19 cellular contexts compared by ENCODE assay signal in genomic region chrX:45715787-45716186, GRCh38.
DNase-seq lines count a peak whose midpoint lies in the region; ATAC-seq, FAIRE-seq and TF ChIP-seq lines count a peak whose summit lies in the region.
"Had no signal": no experiment of that assay in that cellular context is flagged by ENCODE, and none has a peak within 500 bp of the region (broad histone marks: within the 10 kb centered on the region; RNA-seq: fewer than 3 reads in every experiment).

No MANE protein-coding gene starts in this region.

- no peak for ATAC-seq in stimulated activated naive CD8-positive, alpha-beta T cell treated with anti-CD3 and anti-CD28 coated beads, Interleukin-15, Interleukin-2, amounts not matched to agents 100 U/mL and 50 U/mL, for 24 hours
- ATAC-seq in HepG2: no peak
- ATAC-seq in GM21786 (IDR thresholded peaks at IDR 0.05; ENCODE audit: unreplicated experiment): no peak
- ATAC-seq: effector memory CD8-positive, alpha-beta T cell; gastroesophageal sphincter had no signal

- POLR2A ChIA-PET in HepG2 (lab: Yijun Ruan, JAX): no interaction called here

- H3K4me2 ChIP-seq in fibroblast of lung (ENCODE audit: extremely low read depth, insufficient read depth, low read length): no peak overlapping the region
- H3K4me2 ChIP-seq in HepG2 (ENCODE audit: low read depth, low read length): no peak overlapping the region

- H3K9me3 Mint-ChIP-seq in stimulated activated naive CD8-positive, alpha-beta T cell treated with anti-CD3 and anti-CD28 coated beads, Interleukin-15, Interleukin-2, amounts not matched to agents 100 ng/mL and 50 ng/mL, for 24 hours: no peaks in the 10 kb centered on the region
- H3K9me3 Mint-ChIP-seq: effector memory CD8-positive, alpha-beta T cell; T-helper 1 cell treated with Interleukin-12 subunit alpha and Interleukin-12 subunit beta and Interleukin-4 antibody, amounts not matched to agents 30 μg/mL and 1 μg/mL, for 36 hours had no signal

- H2AFZ ChIP-seq in fibroblast of lung (ENCODE audit: low read length) (no peak overlapping the region), HepG2 (ENCODE audit: low read length) (no peak overlapping the region)

- no peaks in the 10 kb centered on the region for H4K20me1 ChIP-seq in fibroblast of lung (ENCODE audit: control insufficient read depth, extremely low read depth, insufficient read depth, low read length)
- H4K20me1 ChIP-seq in HepG2 (ENCODE audit: insufficient read depth, low read length): no peaks in the 10 kb centered on the region

- peaks cover 93% of the 10 kb centered on the region for H3K4me1 Mint-ChIP-seq in stimulated activated naive CD8-positive, alpha-beta T cell treated with anti-CD3 and anti-CD28 coated beads, Interleukin-15, Interleukin-2, amounts not matched to agents 100 ng/mL and 50 ng/mL, for 24 hours (ENCODE audit: low read depth)

- BruUV-seq in HepG2 (replicated peaks; lab: Mats Ljungman, UMichigan): no TSS peak

- peaks cover 19% of the 10 kb centered on the region for H3K4me1 ChIP-seq in fibroblast of lung (ENCODE audit: control insufficient read depth, extremely low read depth, insufficient read depth, low read length)
- no peaks in the 10 kb centered on the region for H3K4me1 ChIP-seq in HepG2 (ENCODE audit: insufficient read depth, low read length)
- H3K4me1 ChIP-seq in Peyer's patch: no peaks in the 10 kb centered on the region
- H3K4me1 ChIP-seq: BE2C, gastroesophageal sphincter had no signal

- H3K9me3 ChIP-seq in SK-N-MC (ENCODE audit: low read depth, low read length) (no peaks in the 10 kb centered on the region), fibroblast of lung (ENCODE audit: control insufficient read depth, insufficient read depth, low read depth, low read length) (no peaks in the 10 kb centered on the region), HepG2 (ENCODE audit: low read length) (no peaks in the 10 kb centered on the region), Peyer's patch (no peaks in the 10 kb centered on the region)
- H3K9me3 ChIP-seq: BE2C, gastroesophageal sphincter had no signal

- peak overlapping the region; percentile 87 for H3K27ac Mint-ChIP-seq in stimulated activated naive CD8-positive, alpha-beta T cell treated with anti-CD3 and anti-CD28 coated beads, Interleukin-15, Interleukin-2, amounts not matched to agents 100 ng/mL and 50 ng/mL, for 24 hours
- H3K27ac Mint-ChIP-seq: effector memory CD8-positive, alpha-beta T cell; T-helper 1 cell treated with Interleukin-12 subunit alpha and Interleukin-12 subunit beta and Interleukin-4 antibody, amounts not matched to agents 30 μg/mL and 1 μg/mL, for 36 hours had no signal

- TF ChIP-seq POLR2A in HepG2 (IDR thresholded peaks at IDR 0.05; ENCODE audit: insufficient read depth in 1 of 2, low read depth in 2 of 2, low read length in 2 of 2): no peak
- no peak for TF ChIP-seq POLR2A in Peyer's patch (IDR thresholded peaks at IDR 0.05)

- no peaks in the 10 kb centered on the region for H3K27me3 Mint-ChIP-seq in stimulated activated naive CD8-positive, alpha-beta T cell treated with anti-CD3 and anti-CD28 coated beads, Interleukin-15, Interleukin-2, amounts not matched to agents 100 ng/mL and 50 ng/mL, for 24 hours
- H3K27me3 Mint-ChIP-seq: effector memory CD8-positive, alpha-beta T cell had no signal

- H3K27ac ChIP-seq in SK-N-MC: peak overlapping the region; percentile 62; the same call in 1 of the 2 replicates
- H3K27ac ChIP-seq in fibroblast of lung (ENCODE audit: insufficient read depth, low read length): peak overlapping the region; percentile 28
- H3K27ac ChIP-seq in HepG2 (ENCODE audit: extremely low read length, insufficient read depth, low read length): no peak overlapping the region
- H3K27ac ChIP-seq in Peyer's patch: no peak overlapping the region
- H3K27ac ChIP-seq: gastroesophageal sphincter, HL-60, RWPE1 had no signal

- TF ChIP-seq CTCF in fibroblast of lung (conservative IDR thresholded peaks at IDR 0.05 in 1 of 2, IDR thresholded peaks at IDR 0.05 in 1 of 2; ENCODE audit: low read depth in 1 of 2, low read length in 2 of 2) (no peak), HepG2 (CRISPR knock-in tag; IDR thresholded peaks at IDR 0.05) (no peak), Peyer's patch (IDR thresholded peaks at IDR 0.05) (no peak)

- no peaks in the 10 kb centered on the region for H3K36me3 Mint-ChIP-seq in stimulated activated naive CD8-positive, alpha-beta T cell treated with anti-CD3 and anti-CD28 coated beads, Interleukin-15, Interleukin-2, amounts not matched to agents 100 ng/mL and 50 ng/mL, for 24 hours (ENCODE audit: low read depth)

- intact Hi-C loops in HepG2 (cut with micrococcal nuclease; ENCODE audit: unreplicated experiment): no loop called here

- H3K79me2 ChIP-seq in fibroblast of lung (ENCODE audit: control insufficient read depth, insufficient read depth, low read length) (no peaks in the 10 kb centered on the region), HepG2 (ENCODE audit: insufficient read depth, low read length) (no peaks in the 10 kb centered on the region)

- H3K4me3 ChIP-seq in SK-N-MC (no peak overlapping the region), fibroblast of lung (replicated peaks in 1 of 4; ENCODE audit: control extremely low read depth in 1 of 4, insufficient read depth in 1 of 4, low read depth in 3 of 4, low read length in 4 of 4) (no peak overlapping the region), HepG2 (replicated peaks in 1 of 3; ENCODE audit: insufficient read depth in 1 of 3, low read depth in 2 of 3, low read length in 3 of 3) (no peak overlapping the region), Peyer's patch (no peak overlapping the region)
- H3K4me3 ChIP-seq: gastroesophageal sphincter had no signal

- no peak for DNase-seq in stimulated activated naive CD8-positive, alpha-beta T cell treated with anti-CD3 and anti-CD28 coated beads, Interleukin-15, Interleukin-2, amounts not matched to agents 100 U/mL and 50 U/mL, for 24 hours
- DNase-seq in SK-N-MC (ENCODE audit: low read depth, low spot score): no peak
- DNase-seq in fibroblast of lung (ENCODE audit: low read depth in 2 of 2): peak in 1 of 2 donors; percentile 77
- DNase-seq in NCI-H187 (lab: John Stamatoyannopoulos, UW): no peak
- DNase-seq in HepG2 (ENCODE audit: low spot score): no peak
- DNase-seq in Peyer's patch: no peak
- DNase-seq: BE2C; effector memory CD8-positive, alpha-beta T cell; NCI-H1694 treated with DMSO at 0.1 percent for 48 hours; NCI-H526 treated with DMSO at 0.1 percent for 48 hours; nucleus accumbens; small intestine had no signal

- in situ Hi-C loops in HepG2 (cut with HindIII; ENCODE audit: extremely low pct_ligation_motif_present, low pct_unique_long_range_greater_than_20kb): no loop called here

- H3K4me3 Mint-ChIP-seq in stimulated activated naive CD8-positive, alpha-beta T cell treated with anti-CD3 and anti-CD28 coated beads, Interleukin-15, Interleukin-2, amounts not matched to agents 100 ng/mL and 50 ng/mL, for 24 hours: peak overlapping the region; percentile 59
- H3K4me3 Mint-ChIP-seq: effector memory CD8-positive, alpha-beta T cell; T-helper 1 cell treated with Interleukin-12 subunit alpha and Interleukin-12 subunit beta and Interleukin-4 antibody, amounts not matched to agents 30 μg/mL and 1 μg/mL, for 36 hours had no signal

- CTCF ChIA-PET in HepG2 (lab: Yijun Ruan, JAX; ENCODE audit: low intra/inter-chr PET ratio, low total read pairs): no interaction called here

- H3K9ac ChIP-seq in SK-N-MC (ENCODE audit: insufficient read length) (no peak overlapping the region), fibroblast of lung (ENCODE audit: insufficient read depth, low read length) (no peak overlapping the region), HepG2 (ENCODE audit: insufficient read depth, low read depth, low read length) (no peak overlapping the region)

- TF ChIP-seq EP300 in HepG2 (IDR thresholded peaks at IDR 0.05; ENCODE audit: low read depth in 2 of 2, low read length in 2 of 2) (no peak), HepG2 (CRISPR knock-in tag; IDR thresholded peaks at IDR 0.05; ENCODE audit: borderline replicate concordance) (no peak)

- H3K36me3 ChIP-seq in SK-N-MC (ENCODE audit: insufficient read depth, low read length) (no peaks in the 10 kb centered on the region), fibroblast of lung (ENCODE audit: control insufficient read depth, insufficient read depth, low read length) (no peaks in the 10 kb centered on the region), HepG2 (replicated peaks in 1 of 2; ENCODE audit: control insufficient read depth in 1 of 2, insufficient read depth in 2 of 2, low read length in 2 of 2) (no peaks in the 10 kb centered on the region), Peyer's patch (no peaks in the 10 kb centered on the region)
- H3K36me3 ChIP-seq: BE2C, gastroesophageal sphincter had no signal

- FAIRE-seq in HepG2 (lab: Jason Lieb, UNC): no peak
- FAIRE-seq: GM12891, small intestine had no signal

- TF ChIP-seq RAD21 in HepG2 (CRISPR knock-in tag; IDR thresholded peaks at IDR 0.05): no peak

- no peaks in the 10 kb centered on the region for H3K27me3 ChIP-seq in fibroblast of lung (ENCODE audit: control insufficient read depth, insufficient read depth, low read length)
- H3K27me3 ChIP-seq in HepG2 (ENCODE audit: control insufficient read depth in 1 of 2, insufficient read depth in 2 of 2, low read length in 2 of 2): no peaks in the 10 kb centered on the region
- no peaks in the 10 kb centered on the region for H3K27me3 ChIP-seq in Peyer's patch
- H3K27me3 ChIP-seq: BE2C, gastroesophageal sphincter had no signal

- WGBS in HepG2 (ENCODE audit: low lambda C conversion rate): 0% methylated on average over 1 of the region's 1 CpG

TF ChIP-seq in HepG2, 621 proteins besides CTCF, POLR2A, EP300 and RAD21 (continues in another document):
- no peak for TF ChIP-seq NR2F1 (CRISPR knock-in tag; IDR thresholded peaks at IDR 0.05)

Comparison
In these comparisons a context has a peak if more than half of its experiments do, and no peak if none do; other contexts are left out.
1. H3K27ac ChIP-seq: peak in SK-N-MC (single experiment) and fibroblast of lung (single experiment); none in HepG2 (single experiment) and Peyer's patch (0 of 4).